ENCODE assay signal across 1 cellular context in the genomic region with DNA sequence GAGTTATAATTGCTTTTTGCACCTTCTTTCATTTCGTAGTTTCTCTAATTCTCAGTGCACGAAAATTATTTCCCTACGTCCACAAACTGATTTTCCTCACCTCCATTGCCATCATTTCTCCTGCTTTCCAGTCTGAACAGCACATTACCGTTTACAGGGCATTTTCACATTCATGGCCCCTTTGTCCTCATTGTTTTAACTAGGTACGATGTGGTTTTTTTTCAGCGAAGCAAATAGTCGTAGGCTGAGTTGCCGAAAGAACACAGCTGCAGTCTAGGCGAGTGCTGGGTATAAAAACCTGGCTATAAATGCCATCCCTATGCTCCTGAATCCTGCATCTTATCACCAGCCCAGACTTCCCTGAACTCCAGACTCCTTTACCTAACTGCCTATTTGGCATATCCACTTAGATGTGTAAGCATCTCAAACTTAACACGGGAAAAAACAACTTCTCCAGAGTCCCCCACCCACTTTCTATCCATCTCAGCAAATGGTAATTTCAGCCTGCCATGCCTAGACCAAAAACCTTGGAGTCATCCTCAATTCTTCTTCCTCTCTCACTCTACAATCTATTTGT.
TF ChIP-seq lines count a peak whose summit lies in the region.

No MANE protein-coding gene starts in this region.

TF ChIP-seq in A549, 52 proteins besides CTCF, POLR2A, EP300 and RAD21 (continued from another document):
- TF ChIP-seq, protein P1, sequence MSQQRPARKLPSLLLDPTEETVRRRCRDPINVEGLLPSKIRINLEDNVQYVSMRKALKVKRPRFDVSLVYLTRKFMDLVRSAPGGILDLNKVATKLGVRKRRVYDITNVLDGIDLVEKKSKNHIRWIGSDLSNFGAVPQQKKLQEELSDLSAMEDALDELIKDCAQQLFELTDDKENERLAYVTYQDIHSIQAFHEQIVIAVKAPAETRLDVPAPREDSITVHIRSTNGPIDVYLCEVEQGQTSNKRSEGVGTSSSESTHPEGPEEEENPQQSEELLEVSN (IDR thresholded peaks at IDR 0.05; ENCODE audit: borderline replicate concordance, low read depth) = no peak
- no peak for TF ChIP-seq RFX5 (IDR thresholded peaks at IDR 0.05)
- TF ChIP-seq NPAS2 (CRISPR knock-in tag; IDR thresholded peaks at IDR 0.05; ENCODE audit: borderline replicate concordance) = no peak
- no peak for TF ChIP-seq ESRRA (IDR thresholded peaks at IDR 0.05; ENCODE audit: borderline replicate concordance, low read length)
- no peak for TF ChIP-seq CEBPB (IDR thresholded peaks at IDR 0.05)
- no peak for TF ChIP-seq MAFK (IDR thresholded peaks at IDR 0.05; ENCODE audit: partially characterized antibody)
- no peak for TF ChIP-seq CBX8 (IDR thresholded peaks at IDR 0.05)
- TF ChIP-seq CHD2 (IDR thresholded peaks at IDR 0.05; ENCODE audit: low read length, partially characterized antibody) = no peak
- TF ChIP-seq CHD4 (IDR thresholded peaks at IDR 0.05; ENCODE audit: borderline replicate concordance) = no peak
